In genomic region chr22:19166421-19166820, GRCh38 we compare ENCODE assay signal across 11 cellular contexts. TPM values are rescaled to one million over a fixed set of nuclear protein-coding genes. Genes with fewer than 3 reads are reported as not detected.
"Had no signal": no experiment of that assay in that cellular context is flagged by ENCODE, and none has a peak within 500 bp of the region (broad histone marks: within the 10 kb centered on the region; RNA-seq: fewer than 3 reads in every experiment).

No MANE protein-coding gene starts in this region.

- DNase-seq: GM23248, GOT3, H7, HFFc6, KBM-7 had no signal

- H3K4me3 Mint-ChIP-seq: HFFc6 had no signal

- ATAC-seq: HCT116, HepG2 had no signal

- H2AFZ ChIP-seq: GM23248 had no signal

- H3K36me3 ChIP-seq: HAP-1 had no signal

- H3K4me3 ChIP-seq: GM23248, HAP-1 had no signal

- H3K27ac ChIP-seq: GM23248, HL-60 had no signal

- H3K9ac ChIP-seq: GM23248 had no signal

- H3K27ac Mint-ChIP-seq: HFFc6 had no signal

- FAIRE-seq: HepG2 had no signal

RNA-seq across cellular contexts. Expression of gene GSC2, which starts 16.3 kb away (rescaled TPM):
- total RNA-seq: GM23248, H4, H7, HepG2, HFFc6, HT1080 had no signal
- polyA plus RNA-seq: GM23248, HepG2 had no signal

RNA-seq across cellular contexts. Expression of gene TSSK2, which starts 35.3 kb away (rescaled TPM):
- total RNA-seq: GM23248, H4, H7, HepG2, HFFc6, HT1080 had no signal
- polyA plus RNA-seq: GM23248, HepG2 had no signal
